ENCODE assay signal across 18 cellular contexts in the genomic region with DNA sequence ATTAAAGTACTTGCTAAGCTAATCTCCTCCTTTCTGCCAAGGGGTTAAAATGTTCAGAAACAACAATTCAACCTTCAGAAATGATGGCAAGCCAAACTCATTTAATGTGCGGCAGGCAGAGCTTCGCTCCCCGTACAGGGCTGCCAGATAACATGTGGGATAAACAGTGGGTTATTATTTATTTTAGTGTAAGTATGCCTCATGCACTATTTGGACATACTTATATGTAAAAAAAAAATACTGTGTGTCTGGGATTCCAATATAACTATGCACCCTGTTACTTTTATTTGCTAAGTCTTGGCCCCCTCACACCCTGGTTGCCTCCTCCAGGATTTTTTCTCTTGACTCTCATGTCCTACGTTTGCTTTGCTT.
DNase-seq lines count a peak whose midpoint lies in the region; ATAC-seq and TF ChIP-seq lines count a peak whose summit lies in the region.
"Had no signal": no experiment of that assay in that cellular context is flagged by ENCODE, and none has a peak within 500 bp of the region (broad histone marks: within the 10 kb centered on the region; RNA-seq: fewer than 3 reads in every experiment).

No MANE protein-coding gene starts in this region.

- H3K4me2 ChIP-seq in IMR-90 (ENCODE audit: low read depth, low read length): peak overlapping the region; percentile 72
- H3K4me2 ChIP-seq: BLaER1 treated with 17β-estradiol and CSF1 and Interleukin-3, amounts not matched to agents 10 nM and 100 nM had no signal

- H3K79me1 ChIP-seq in IMR-90 (ENCODE audit: low read depth in 1 of 2, low read length in 2 of 2): no peaks in the 10 kb centered on the region

- peaks cover 11% of the 10 kb centered on the region for H3K27me3 ChIP-seq in AG04450 (ENCODE audit: control insufficient read depth, insufficient read depth, low read length)
- peaks cover 22% of the 10 kb centered on the region for H3K27me3 ChIP-seq in IMR-90 (ENCODE audit: control insufficient read depth, insufficient read depth, low read length)
- H3K27me3 ChIP-seq: BLaER1 treated with 17β-estradiol and CSF1 and Interleukin-3, amounts not matched to agents 10 nM and 100 nM had no signal

- peaks cover 38% of the 10 kb centered on the region for H3K4me1 Mint-ChIP-seq in nephron progenitor cell

- H2AFZ ChIP-seq in IMR-90 (replicated peaks; ENCODE audit: low read length, poor library complexity): no peak overlapping the region

- peak overlapping the region; percentile 77 for H2BK5ac ChIP-seq in IMR-90 (ENCODE audit: low read depth, low read length, poor library complexity, severe bottlenecking)

- H3K27me3 Mint-ChIP-seq in nephron progenitor cell (ENCODE audit: low read depth, poor library complexity): peaks cover 27% of the 10 kb centered on the region

- dilution Hi-C loops in IMR-90 (cut with HindIII; ENCODE audit: low sequenced_read_pairs, unreplicated experiment): no loop called here

- H3K14ac ChIP-seq in IMR-90 (replicated peaks; ENCODE audit: low read depth, low read length): no peak overlapping the region

- peak; percentile 29 for DNase-seq in AG04450 (ENCODE audit: low read depth, low spot score)
- peak; percentile 73 for DNase-seq in IMR-90
- no peak for DNase-seq in coronary artery (ENCODE audit: low spot score)
- DNase-seq in nephron progenitor cell: no peak
- DNase-seq in activated effector memory CD4-positive, alpha-beta T cell treated with anti-CD3 and anti-CD28 coated beads, Interleukin-2, amount 50 U/mL, for 16 hours: no peak
- DNase-seq in iPS-NIHi7 (ENCODE audit: extremely low spot score): no peak
- DNase-seq in NCI-H510A treated with DMSO at 0.1 percent for 48 hours (lab: John Stamatoyannopoulos, UW): no peak
- no peak for DNase-seq in KG1 (lab: John Stamatoyannopoulos, UW)
- DNase-seq: DMS 273 treated with DMSO at 0.1 percent for 48 hours; GF-D8; NCI-H1436; NCI-H2029; NCI-H2171; NCI-H446; NK-92 treated with Interleukin-12 subunit alpha and Interleukin-12 subunit beta, amount 100 ng/mL, for 24 hours; OCI-M1; SIG-M5 had no signal

- no peak overlapping the region for H3K23ac ChIP-seq in IMR-90 (ENCODE audit: low read depth, low read length)

- peak overlapping the region; percentile 58; the same call in 1 of the 3 replicates for H2BK15ac ChIP-seq in IMR-90 (ENCODE audit: low read depth, low read length)

- H3K9me3 ChIP-seq in AG04450 (ENCODE audit: control insufficient read depth, insufficient read depth, low read length): peaks cover 17% of the 10 kb centered on the region
- H3K9me3 ChIP-seq in IMR-90 (ENCODE audit: control insufficient read depth, insufficient read depth, low read length): 0 out of 2 replicates have a peak, but pooled peaks cover 2% of the 10 kb centered on the region

- H4K91ac ChIP-seq in IMR-90 (ENCODE audit: insufficient read depth, low read depth, low read length): no peak overlapping the region

- no peak overlapping the region for H3K4me3 Mint-ChIP-seq in nephron progenitor cell

- H3K27ac ChIP-seq in AG04450 (ENCODE audit: low read depth, low read length) (peak overlapping the region; percentile 52), IMR-90 (ENCODE audit: insufficient read depth, low read length) (peak overlapping the region; percentile 86; the same call in 1 of the 2 replicates), coronary artery (no peak overlapping the region)
- H3K27ac ChIP-seq: BLaER1 treated with 17β-estradiol and CSF1 and Interleukin-3, amounts not matched to agents 10 nM and 100 nM had no signal

- BruUV-seq in IMR-90 (replicated peaks; lab: Mats Ljungman, UMichigan): no TSS peak

- TF ChIP-seq CTCF in AG04450 (IDR thresholded peaks at IDR 0.05; ENCODE audit: low read depth, low read length): no peak
- TF ChIP-seq CTCF in IMR-90 (conservative IDR thresholded peaks at IDR 0.05; ENCODE audit: low read depth, low read length): no peak
- no peak for TF ChIP-seq CTCF in coronary artery (IDR thresholded peaks at IDR 0.05)
- TF ChIP-seq CTCF in nephron progenitor cell (IDR thresholded peaks at IDR 0.05): no peak

- H3K4ac ChIP-seq in IMR-90 (ENCODE audit: low read depth, low read length): no peak overlapping the region

- in situ Hi-C loops in IMR-90 (cut with MboI; ENCODE audit: low sequenced_read_pairs): no loop called here

- H3K4me1 ChIP-seq in IMR-90 (ENCODE audit: control insufficient read depth, insufficient read depth, low read length): peaks cover 30% of the 10 kb centered on the region

- H3K36me3 ChIP-seq in IMR-90 (ENCODE audit: control insufficient read depth, insufficient read depth, low read length): no peaks in the 10 kb centered on the region
- H3K36me3 ChIP-seq: BLaER1 treated with 17β-estradiol and CSF1 and Interleukin-3, amounts not matched to agents 10 nM and 100 nM had no signal

- H2BK120ac ChIP-seq in IMR-90 (ENCODE audit: low read depth, low read length): no peak overlapping the region

- H3K9me3 Mint-ChIP-seq in nephron progenitor cell: peaks cover 2% of the 10 kb centered on the region

- H3K4me3 ChIP-seq in AG04450 (ENCODE audit: low read depth, low read length) (0 out of 2 replicates have a peak overlapping the region, but pooled peaks have one; percentile 7), IMR-90 (ENCODE audit: insufficient read depth, low read depth, low read length) (no peak overlapping the region), coronary artery (peak overlapping the region; percentile 41)
- H3K4me3 ChIP-seq: BLaER1 treated with 17β-estradiol and CSF1 and Interleukin-3, amounts not matched to agents 10 nM and 100 nM had no signal

- intact Hi-C loops in IMR-90 (cut with micrococcal nuclease): loop anchor here (5.0 kb wide), 2 partner anchors 51 to 86 kb away; partner anchors contain the start of gene SHANK2

- no peak overlapping the region for H2BK20ac ChIP-seq in IMR-90 (ENCODE audit: low read depth, low read length)

- peak; percentile 77 for ATAC-seq in IMR-90 (ENCODE audit: low read depth)

- no peak overlapping the region for H2AK9ac ChIP-seq in IMR-90 (replicated peaks; ENCODE audit: low read depth, low read length, poor library complexity)

- H3K56ac ChIP-seq in IMR-90 (ENCODE audit: extremely low read depth, insufficient read depth, low read length): no peak overlapping the region; the same call in 1 of the 2 replicates

- no peak overlapping the region; the same call in 1 of the 2 replicates for H3K18ac ChIP-seq in IMR-90 (ENCODE audit: low read depth, low read length)

- no peak overlapping the region for H3K9ac ChIP-seq in IMR-90 (ENCODE audit: low read depth, low read length)
- H3K9ac ChIP-seq: BLaER1 treated with 17β-estradiol and CSF1 and Interleukin-3, amounts not matched to agents 10 nM and 100 nM had no signal

- TF ChIP-seq POLR2A in IMR-90 (IDR thresholded peaks at IDR 0.05; ENCODE audit: low read depth, low read length): no peak

- TF ChIP-seq RAD21 in IMR-90 (IDR thresholded peaks at IDR 0.05; ENCODE audit: low read length): no peak

- peaks cover 6% of the 10 kb centered on the region; the same call in 1 of the 2 replicates for H3K9me1 ChIP-seq in IMR-90 (ENCODE audit: insufficient read depth, low read length)

- POLR2A ChIA-PET in AG04450 (lab: Yijun Ruan, JAX): interaction anchor here (1.1 to 1.8 kb wide), 3 partner anchors 40 to 98 kb away, joined by 4 to 10 read pairs (median 5); no protein-coding TSS in a partner anchor
- POLR2A ChIA-PET in IMR-90 (lab: Charles Lee; ENCODE audit: unreplicated experiment): no interaction called here

- peak overlapping the region; percentile 33 for H3K27ac Mint-ChIP-seq in nephron progenitor cell

- no peak overlapping the region; a peak in 1 of 4 replicates for H4K8ac ChIP-seq in IMR-90 (ENCODE audit: low read depth in 2 of 2, low read length in 2 of 2)

- no peaks in the 10 kb centered on the region for H3K36me3 Mint-ChIP-seq in nephron progenitor cell (ENCODE audit: low read depth)

- peaks cover 4% of the 10 kb centered on the region; the same call in 1 of the 2 replicates for H4K20me1 ChIP-seq in IMR-90 (ENCODE audit: insufficient read depth, low read length)
- H4K20me1 ChIP-seq: BLaER1 treated with 17β-estradiol and CSF1 and Interleukin-3, amounts not matched to agents 10 nM and 100 nM had no signal

- no peak overlapping the region for H2AK5ac ChIP-seq in IMR-90 (ENCODE audit: low read depth, low read length)

- CTCF ChIA-PET in AG04450 (lab: Charles Lee): interaction anchor here (0.6 to 1.2 kb wide), 2 partner anchors 9 to 252 kb away, joined by 3 to 4 read pairs; no protein-coding TSS in a partner anchor
- CTCF ChIA-PET in IMR-90 (lab: Yijun Ruan, JAX): no interaction called here

- H4K5ac ChIP-seq in IMR-90 (ENCODE audit: low read depth, low read length): no peak overlapping the region

- WGBS in IMR-90 (ENCODE audit: extremely low coverage in 2 of 2, insufficient read length in 1 of 2), 2 experiments: no CpG with 5 or more reads among the region's 4 CpGs

TF ChIP-seq in IMR-90, 13 proteins besides CTCF, POLR2A, EP300 and RAD21:
- TF ChIP-seq CEBPB (IDR thresholded peaks at IDR 0.05; ENCODE audit: low read depth, low read length): 0 out of 2 replicates have a peak, but pooled peaks have one; percentile 14
- no peak for TF ChIP-seq CHD1 (IDR thresholded peaks at IDR 0.05; ENCODE audit: low read depth, low read length)
- TF ChIP-seq FOS (IDR thresholded peaks at IDR 0.05; ENCODE audit: low read depth, low read length): peak; percentile 33; the same call in 1 of the 2 replicates
- peak; percentile 59; the same call in 1 of the 2 replicates for TF ChIP-seq BHLHE40 (IDR thresholded peaks at IDR 0.05; ENCODE audit: low read depth, low read length)
- no peak for TF ChIP-seq RCOR1 (IDR thresholded peaks at IDR 0.05; ENCODE audit: insufficient replicate concordance, low read length)

Comparison
In these comparisons a context has a peak if more than half of its experiments do, and no peak if none do; other contexts are left out.
1. DNase-seq: peak in AG04450 (single experiment) and IMR-90 (single experiment); none in coronary artery (single experiment), nephron progenitor cell (single experiment), activated effector memory CD4-positive, alpha-beta T cell treated with anti-CD3 and anti-CD28 coated beads, Interleukin-2, amount 50 U/mL, for 16 hours (single experiment), iPS-NIHi7 (single experiment), NCI-H510A treated with DMSO at 0.1 percent for 48 hours (single experiment) and KG1 (single experiment).
2. H3K27ac ChIP-seq: peak in AG04450 (single experiment) and IMR-90 (single experiment); none in coronary artery (0 of 2).